Comparison of ENCODE assay signal across 18 cellular contexts in genomic region chr7:91656486-91657237, GRCh38.
DNase-seq lines count a peak whose midpoint lies in the region; ATAC-seq and TF ChIP-seq lines count a peak whose summit lies in the region.
"Had no signal": no experiment of that assay in that cellular context is flagged by ENCODE, and none has a peak within 500 bp of the region (broad histone marks: within the 10 kb centered on the region; RNA-seq: fewer than 3 reads in every experiment).

No MANE protein-coding gene starts in this region.

- H3K27ac ChIP-seq in heart left ventricle, result no peak overlapping the region
- H3K27ac ChIP-seq: breast epithelium, heart right ventricle had no signal

- no peaks in the 10 kb centered on the region for H3K9me3 Mint-ChIP-seq in nephron
- H3K9me3 Mint-ChIP-seq: IgD-negative memory B cell had no signal

- H3K36me3 ChIP-seq in heart left ventricle, result no peaks in the 10 kb centered on the region
- H3K36me3 ChIP-seq: breast epithelium, heart right ventricle had no signal

- no peak for TF ChIP-seq POLR2A in heart left ventricle (IDR thresholded peaks at IDR 0.05)

- no peaks in the 10 kb centered on the region for H3K36me3 Mint-ChIP-seq in nephron (ENCODE audit: low read depth)

- H3K27me3 ChIP-seq in heart left ventricle, result no peaks in the 10 kb centered on the region
- H3K27me3 ChIP-seq: breast epithelium, heart right ventricle had no signal

- no peak overlapping the region for H3K4me3 ChIP-seq in heart left ventricle
- H3K4me3 ChIP-seq: breast epithelium, heart right ventricle had no signal

- H3K4me1 ChIP-seq in heart left ventricle, result peaks cover 0 to 5% (median 0%) of the 10 kb centered on the region in 12 donors
- H3K4me1 ChIP-seq: breast epithelium had no signal

- peaks cover 53% of the 10 kb centered on the region for H3K4me1 Mint-ChIP-seq in nephron

- H3K27ac Mint-ChIP-seq in nephron, result peak overlapping the region; percentile 28 to 63 (median 46)
- H3K27ac Mint-ChIP-seq: IgD-negative memory B cell had no signal

- TF ChIP-seq CTCF in heart left ventricle (IDR thresholded peaks at IDR 0.05), result no peak
- no peak for TF ChIP-seq CTCF in nephron (IDR thresholded peaks at IDR 0.05; ENCODE audit: unreplicated experiment in 3 of 3)

- DNase-seq in left cardiac atrium, result peak; percentile 23
- DNase-seq in heart left ventricle, result no peak
- peak; percentile 43 for DNase-seq in dedifferentiated amniotic fluid mesenchymal stem cell (ENCODE audit: extremely low spot score)
- no peak for DNase-seq in NCI-H510A (lab: John Stamatoyannopoulos, UW)
- DNase-seq in DMS53 treated with DMSO at 0.1 percent for 48 hours (lab: John Stamatoyannopoulos, UW; ENCODE audit: unreplicated experiment), result no peak
- DNase-seq in NCI-H446 treated with DMSO at 0.1 percent for 48 hours (lab: John Stamatoyannopoulos, UW), result no peak
- DNase-seq in stimulated activated CD4-positive, alpha-beta T cell treated with anti-CD3 and anti-CD28 coated beads, Interleukin-4, amount 100 ng/mL, for 4 hours, result no peak
- DNase-seq: activated gamma-delta T cell treated with Interleukin-2 at 50 U/mL for 16 hours; COR-L47; heart right ventricle; NCI-H1105 treated with DMSO at 0.1 percent for 48 hours; NCI-H2227 treated with DMSO at 0.1 percent for 48 hours; OCI-M1; right cardiac atrium; stimulated activated CD4-positive, alpha-beta T cell treated with anti-CD3 and anti-CD28 coated beads, Interleukin-4, amount 100 ng/mL, for 24 hours had no signal

- peak; percentile 41 to 92 for ATAC-seq in left cardiac atrium
- no peak for ATAC-seq in heart left ventricle
- ATAC-seq: heart right ventricle, right cardiac atrium had no signal

- H3K4me3 Mint-ChIP-seq in nephron, result no peak overlapping the region
- H3K4me3 Mint-ChIP-seq: IgD-negative memory B cell had no signal

- H3K9me3 ChIP-seq in heart left ventricle, result no peaks in the 10 kb centered on the region
- H3K9me3 ChIP-seq: breast epithelium, heart right ventricle had no signal

- H3K27me3 Mint-ChIP-seq in nephron (ENCODE audit: low read depth), result no peaks in the 10 kb centered on the region
- H3K27me3 Mint-ChIP-seq: IgD-negative memory B cell had no signal

- intact Hi-C loops in left cardiac atrium (cut with DNase I) (no loop called here), heart left ventricle (cut with DNase I) (no loop called here)

- WGBS in heart left ventricle, 4 donors, result 88 to 93% (median 89%) methylated on average over 9 of the region's 9 CpGs

Comparison
In these comparisons a context has a peak if more than half of its experiments do, and no peak if none do; other contexts are left out.
1. ATAC-seq: peak in left cardiac atrium (2 of 2); none in heart left ventricle (0 of 4).
2. DNase-seq: peak in left cardiac atrium (single experiment) and dedifferentiated amniotic fluid mesenchymal stem cell (single experiment); none in heart left ventricle (0 of 5), NCI-H510A (single experiment), DMS53 treated with DMSO at 0.1 percent for 48 hours (single experiment), NCI-H446 treated with DMSO at 0.1 percent for 48 hours (single experiment) and stimulated activated CD4-positive, alpha-beta T cell treated with anti-CD3 and anti-CD28 coated beads, Interleukin-4, amount 100 ng/mL, for 4 hours (0 of 2).